Comparison of ENCODE assay signal across 17 cellular contexts in the genomic region with DNA sequence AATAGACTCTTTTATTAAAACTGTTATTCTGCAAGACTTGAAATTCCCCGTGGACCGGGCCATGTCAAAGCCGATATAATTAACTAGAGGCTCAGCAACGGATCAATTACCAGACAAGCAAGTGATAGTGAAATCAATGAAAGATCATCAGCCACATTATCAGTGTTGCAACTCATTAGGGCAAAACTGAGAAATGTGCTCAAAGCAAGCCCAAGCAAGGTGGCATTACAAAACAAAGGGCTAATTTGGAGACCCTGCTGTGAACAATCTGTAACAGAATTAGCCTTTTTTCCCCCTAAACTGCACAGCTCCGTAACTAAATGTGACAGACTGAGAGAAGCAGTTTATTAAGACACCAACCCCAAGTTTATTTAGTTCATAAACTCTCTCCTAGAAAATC.
"Had no signal": no experiment of that assay in that cellular context is flagged by ENCODE, and none has a peak within 500 bp of the region (broad histone marks: within the 10 kb centered on the region; RNA-seq: fewer than 3 reads in every experiment).

No MANE protein-coding gene starts in this region.

- H3K27ac ChIP-seq: foreskin keratinocyte, heart right ventricle, psoas muscle, spleen, stomach, testis, upper lobe of right lung had no signal

- H3K27me3 ChIP-seq: foreskin keratinocyte, testis, upper lobe of right lung had no signal

- H3K36me3 Mint-ChIP-seq: activated naive CD8-positive, alpha-beta T cell treated with anti-CD3 and anti-CD28 coated beads, Interleukin-2, amount 10 ng/mL, durations not matched to agents 7 days and 5 days had no signal

- H3K4me1 ChIP-seq: psoas muscle had no signal

- H3K27ac Mint-ChIP-seq: activated naive CD8-positive, alpha-beta T cell treated with anti-CD3 and anti-CD28 coated beads, Interleukin-2, amount 10 ng/mL, durations not matched to agents 7 days and 5 days; naive thymus-derived CD8-positive, alpha-beta T cell; T-helper 2 cell treated with Interferon-gamma antibody and Interleukin-4, amounts not matched to agents 5 μg/mL and 100 μg/mL, for 36 hours had no signal

- ATAC-seq: activated CD4-positive, CD25-positive, alpha-beta regulatory T cell treated with anti-CD3 and anti-CD28 coated beads, Interleukin-2, amount 50 U/mL, for 24 hours; foreskin keratinocyte; heart right ventricle; left lobe of liver; naive thymus-derived CD8-positive, alpha-beta T cell; psoas muscle had no signal

- DNase-seq: activated CD4-positive, alpha-beta T cell treated with anti-CD3 and anti-CD28 coated beads, Interleukin-2, amount 50 U/mL, for 1 hour; activated naive CD4-positive, alpha-beta T cell; activated naive CD8-positive, alpha-beta T cell treated with anti-CD3 and anti-CD28 coated beads, Interleukin-2, amount 10 ng/mL, durations not matched to agents 7 days and 5 days; activated T-cell treated with anti-CD3 and anti-CD28 coated beads for 4 hours; cortex of kidney; effector CD8-positive, alpha-beta T cell; foreskin keratinocyte; heart right ventricle; naive thymus-derived CD8-positive, alpha-beta T cell; psoas muscle; spleen; stomach; testis; upper lobe of right lung had no signal

- H3K9me3 ChIP-seq: heart right ventricle, psoas muscle, spleen, stomach, testis, upper lobe of right lung had no signal

- H3K4me3 ChIP-seq: heart right ventricle, psoas muscle, spleen, stomach, testis, upper lobe of right lung had no signal

- H3K9me3 Mint-ChIP-seq: activated naive CD8-positive, alpha-beta T cell treated with anti-CD3 and anti-CD28 coated beads, Interleukin-2, amount 10 ng/mL, durations not matched to agents 7 days and 5 days; T-helper 2 cell treated with Interferon-gamma antibody and Interleukin-4, amounts not matched to agents 5 μg/mL and 100 μg/mL, for 36 hours had no signal

- H3K4me3 Mint-ChIP-seq: activated naive CD8-positive, alpha-beta T cell treated with anti-CD3 and anti-CD28 coated beads, Interleukin-2, amount 10 ng/mL, durations not matched to agents 7 days and 5 days; naive thymus-derived CD8-positive, alpha-beta T cell; T-helper 2 cell treated with Interferon-gamma antibody and Interleukin-4, amounts not matched to agents 5 μg/mL and 100 μg/mL, for 36 hours had no signal

- H3K36me3 ChIP-seq: heart right ventricle, spleen, stomach, upper lobe of right lung had no signal
